Comparison of ENCODE assay signal across 19 cellular contexts in genomic region chr2:46236006-46236875, GRCh38.
"Had no signal": no experiment of that assay in that cellular context is flagged by ENCODE, and none has a peak within 500 bp of the region (broad histone marks: within the 10 kb centered on the region; RNA-seq: fewer than 3 reads in every experiment).

No MANE protein-coding gene starts in this region.

- DNase-seq: activated CD8-positive, alpha-beta memory T cell treated with anti-CD3 and anti-CD28 coated beads for 24 hours; activated T-cell treated with anti-CD3 and anti-CD28 coated beads for 4 hours; amniotic stem cell; dorsolateral prefrontal cortex; endodermal cell; hypothalamus; kidney; left lung; posterior cingulate gyrus; stimulated activated CD4-positive, alpha-beta T cell treated with anti-CD3 and anti-CD28 coated beads, Interleukin-4, amount 100 ng/mL, for 24 hours; stimulated activated naive CD4-positive, alpha-beta T cell treated with Interleukin-2 at 50 U/mL for 16 hours; substantia nigra; WERI-Rb-1 had no signal

- H3K4me1 ChIP-seq: tibial nerve, vagina had no signal

- H3K9me3 ChIP-seq: left lung, tibial nerve, vagina had no signal

- H3K36me3 Mint-ChIP-seq: activated naive CD4-positive, alpha-beta T cell treated with anti-CD3 and anti-CD28 coated beads, Interleukin-2, amount 50 U/mL, for 24 hours; natural killer cell treated with Interleukin-12 subunit alpha and Interleukin-12 subunit beta and Interleukin-15 and Interleukin-18, amount 100 ng/mL, for 72 hours had no signal

- H3K4me3 ChIP-seq: dorsolateral prefrontal cortex, left lung, skin epidermis, tibial nerve, vagina had no signal

- H3K27ac Mint-ChIP-seq: activated naive CD4-positive, alpha-beta T cell treated with anti-CD3 and anti-CD28 coated beads, Interleukin-2, amount 50 U/mL, for 24 hours; activated T-helper 17 cell treated with anti-CD3 and anti-CD28 coated beads, Interleukin-2, amount 50 U/mL, for 72 hours; endodermal cell; natural killer cell treated with Interleukin-12 subunit alpha and Interleukin-12 subunit beta and Interleukin-15 and Interleukin-18, amount 100 ng/mL, for 72 hours had no signal

- H3K27me3 ChIP-seq: dorsolateral prefrontal cortex, left lung, tibial nerve, vagina had no signal

- H3K4me3 Mint-ChIP-seq: activated naive CD4-positive, alpha-beta T cell treated with anti-CD3 and anti-CD28 coated beads, Interleukin-2, amount 50 U/mL, for 24 hours; activated T-helper 17 cell treated with anti-CD3 and anti-CD28 coated beads, Interleukin-2, amount 50 U/mL, for 72 hours; endodermal cell; natural killer cell treated with Interleukin-12 subunit alpha and Interleukin-12 subunit beta and Interleukin-15 and Interleukin-18, amount 100 ng/mL, for 72 hours had no signal

- H3K27ac ChIP-seq: dorsolateral prefrontal cortex, left lung, skin epidermis, tibial nerve, vagina, WERI-Rb-1 had no signal

- H3K36me3 ChIP-seq: left lung, tibial nerve, vagina, WERI-Rb-1 had no signal

- H3K9me3 Mint-ChIP-seq: activated naive CD4-positive, alpha-beta T cell treated with anti-CD3 and anti-CD28 coated beads, Interleukin-2, amount 50 U/mL, for 24 hours; activated T-helper 17 cell treated with anti-CD3 and anti-CD28 coated beads, Interleukin-2, amount 50 U/mL, for 72 hours; endodermal cell; natural killer cell treated with Interleukin-12 subunit alpha and Interleukin-12 subunit beta and Interleukin-15 and Interleukin-18, amount 100 ng/mL, for 72 hours had no signal

- H3K27me3 Mint-ChIP-seq: activated naive CD4-positive, alpha-beta T cell treated with anti-CD3 and anti-CD28 coated beads, Interleukin-2, amount 50 U/mL, for 24 hours; activated T-helper 17 cell treated with anti-CD3 and anti-CD28 coated beads, Interleukin-2, amount 50 U/mL, for 72 hours; natural killer cell treated with Interleukin-12 subunit alpha and Interleukin-12 subunit beta and Interleukin-15 and Interleukin-18, amount 100 ng/mL, for 72 hours had no signal

- ATAC-seq: activated T-helper 17 cell treated with anti-CD3 and anti-CD28 coated beads, Interleukin-2, amount 50 U/mL, for 72 hours; left lung; natural killer cell treated with Interleukin-12 subunit alpha and Interleukin-12 subunit beta and Interleukin-15 and Interleukin-18, amount 100 ng/mL, for 72 hours had no signal
